ENCODE assay signal across 20 cellular contexts in genomic region chr3:38987456-38987855, GRCh38.
DNase-seq lines count a peak whose midpoint lies in the region; ATAC-seq and TF ChIP-seq lines count a peak whose summit lies in the region.
"Had no signal": no experiment of that assay in that cellular context is flagged by ENCODE, and none has a peak within 500 bp of the region (broad histone marks: within the 10 kb centered on the region; RNA-seq: fewer than 3 reads in every experiment).

No MANE protein-coding gene starts in this region.

- H3K4me1 ChIP-seq in esophagus muscularis mucosa (no peaks in the 10 kb centered on the region), neuronal stem cell (ENCODE audit: control insufficient read depth in 2 of 2, insufficient read depth in 1 of 2, low read depth in 1 of 2, low read length in 2 of 2) (peaks cover 3 to 12% of the 10 kb centered on the region in 2 donors), uterus (no peaks in the 10 kb centered on the region)
- H3K4me1 ChIP-seq: BE2C had no signal

- no peak overlapping the region for H3K23ac ChIP-seq in neuronal stem cell (ENCODE audit: low read depth, low read length, poor library complexity)

- intact Hi-C loops in esophagus muscularis mucosa (cut with DNase I) (no loop called here), uterus (cut with DNase I; ENCODE audit: low total_unique reads) (no loop called here)

- no peak for ATAC-seq in GM18909 (IDR thresholded peaks at IDR 0.05; ENCODE audit: poor library complexity, unreplicated experiment)
- ATAC-seq: HCT116 had no signal

- no peak for TF ChIP-seq CTCF in esophagus muscularis mucosa (IDR thresholded peaks at IDR 0.05)
- no peak for TF ChIP-seq CTCF in uterus (IDR thresholded peaks at IDR 0.05)

- DNase-seq in ELR (ENCODE audit: low read depth): peak; percentile 4
- DNase-seq in esophagus muscularis mucosa (ENCODE audit: extremely low spot score): peak; percentile 74
- DNase-seq in neuronal stem cell (ENCODE audit: low spot score): no peak
- no peak for DNase-seq in NCI-H187 treated with DMSO at 0.1 percent for 48 hours (lab: John Stamatoyannopoulos, UW)
- DNase-seq in uterus: no peak
- DNase-seq: BE2C; C1 segment of cervical spinal cord; CD4-positive, CD25-positive, alpha-beta regulatory T cell; CD8-positive, alpha-beta memory T cell; COR-L47; DMS 273 treated with DMSO at 0.1 percent for 48 hours; DMS53; DND-41; GDM1; GOT3; H7; HFFc6 had no signal

- no peaks in the 10 kb centered on the region for H3K79me1 ChIP-seq in neuronal stem cell (ENCODE audit: low read depth, low read length)

- H3K27me3 ChIP-seq in esophagus muscularis mucosa (peaks cover 0 to 5% (median 0%) of the 10 kb centered on the region in 4 donors), neuronal stem cell (ENCODE audit: control insufficient read depth in 3 of 3, insufficient read depth in 3 of 3, low read depth in 1 of 3, low read length in 3 of 3) (peaks cover 0 to 5% (median 0%) of the 10 kb centered on the region in 3 experiments), uterus (no peaks in the 10 kb centered on the region)
- H3K27me3 ChIP-seq: BE2C had no signal

- no peak overlapping the region for H4K8ac ChIP-seq in neuronal stem cell (ENCODE audit: low read depth, low read length)

- H3K27ac ChIP-seq in esophagus muscularis mucosa (replicated peaks in 1 of 4) (no peak overlapping the region), neuronal stem cell (replicated peaks; ENCODE audit: low read length) (no peak overlapping the region), uterus (no peak overlapping the region)
- H3K27ac ChIP-seq: HL-60 had no signal

- 76% methylated on average over 3 of the region's 3 CpGs for WGBS in esophagus muscularis mucosa
- no CpG with 5 or more reads among the region's 3 CpGs for WGBS in neuronal stem cell (ENCODE audit: extremely low coverage in 2 of 2, insufficient read length in 2 of 2, insufficient replicate concordance in 1 of 2), 2 donors

- H4K91ac ChIP-seq in neuronal stem cell (ENCODE audit: low read depth, low read length, poor library complexity): no peak overlapping the region

- H3K14ac ChIP-seq in neuronal stem cell (ENCODE audit: low read length): no peak overlapping the region

- H3K4ac ChIP-seq in neuronal stem cell (ENCODE audit: low read length): no peak overlapping the region

- no peak overlapping the region for H2BK15ac ChIP-seq in neuronal stem cell (ENCODE audit: low read length)

- no peak overlapping the region for H2AFZ ChIP-seq in neuronal stem cell (ENCODE audit: low read length)

- no peak overlapping the region for H2BK120ac ChIP-seq in neuronal stem cell (ENCODE audit: low read depth, low read length)

- no peak overlapping the region for H3K4me3 ChIP-seq in esophagus muscularis mucosa
- no peak overlapping the region for H3K4me3 ChIP-seq in neuronal stem cell (ENCODE audit: low read length in 2 of 2)
- no peak overlapping the region for H3K4me3 ChIP-seq in uterus

- no peak for TF ChIP-seq EP300 in esophagus muscularis mucosa (IDR thresholded peaks at IDR 0.05)

- no peak overlapping the region for H3K18ac ChIP-seq in neuronal stem cell (ENCODE audit: low read length)

- H3K4me2 ChIP-seq in neuronal stem cell (ENCODE audit: insufficient read depth, low read length, poor library complexity, severe bottlenecking): no peak overlapping the region

- H3K9me3 ChIP-seq in esophagus muscularis mucosa: no peaks in the 10 kb centered on the region
- peaks cover 0 to 1% of the 10 kb centered on the region in 2 donors for H3K9me3 ChIP-seq in neuronal stem cell (replicated peaks in 1 of 2; ENCODE audit: control insufficient read depth in 2 of 2, insufficient read depth in 1 of 2, low read depth in 1 of 2, low read length in 2 of 2)
- H3K9me3 ChIP-seq in uterus: no peaks in the 10 kb centered on the region
- H3K9me3 ChIP-seq: BE2C had no signal

- H2AK5ac ChIP-seq in neuronal stem cell (ENCODE audit: low read depth, low read length): peak overlapping the region; percentile 1

- no peak overlapping the region for H2BK12ac ChIP-seq in neuronal stem cell (ENCODE audit: low read length)

- TF ChIP-seq POLR2A in esophagus muscularis mucosa (IDR thresholded peaks at IDR 0.05; ENCODE audit: low read depth) (no peak), uterus (IDR thresholded peaks at IDR 0.05) (no peak)

- no peaks in the 10 kb centered on the region for H3K36me3 ChIP-seq in esophagus muscularis mucosa
- H3K36me3 ChIP-seq in neuronal stem cell (replicated peaks in 1 of 2; ENCODE audit: control insufficient read depth in 2 of 2, insufficient read depth in 2 of 2, low read length in 2 of 2): no peaks in the 10 kb centered on the region
- no peaks in the 10 kb centered on the region for H3K36me3 ChIP-seq in uterus
- H3K36me3 ChIP-seq: BE2C had no signal

- H3K9ac ChIP-seq in neuronal stem cell (ENCODE audit: low read depth, low read length, poor library complexity): no peak overlapping the region

- no peak overlapping the region for H2BK5ac ChIP-seq in neuronal stem cell (ENCODE audit: low read length)

Comparison
In these comparisons a context has a peak if more than half of its experiments do, and no peak if none do; other contexts are left out.
1. DNase-seq: peak in ELR (single experiment) and esophagus muscularis mucosa (single experiment); none in neuronal stem cell (single experiment), NCI-H187 treated with DMSO at 0.1 percent for 48 hours (single experiment) and uterus (0 of 2).